9 cellular contexts compared by ENCODE assay signal in the genomic region with DNA sequence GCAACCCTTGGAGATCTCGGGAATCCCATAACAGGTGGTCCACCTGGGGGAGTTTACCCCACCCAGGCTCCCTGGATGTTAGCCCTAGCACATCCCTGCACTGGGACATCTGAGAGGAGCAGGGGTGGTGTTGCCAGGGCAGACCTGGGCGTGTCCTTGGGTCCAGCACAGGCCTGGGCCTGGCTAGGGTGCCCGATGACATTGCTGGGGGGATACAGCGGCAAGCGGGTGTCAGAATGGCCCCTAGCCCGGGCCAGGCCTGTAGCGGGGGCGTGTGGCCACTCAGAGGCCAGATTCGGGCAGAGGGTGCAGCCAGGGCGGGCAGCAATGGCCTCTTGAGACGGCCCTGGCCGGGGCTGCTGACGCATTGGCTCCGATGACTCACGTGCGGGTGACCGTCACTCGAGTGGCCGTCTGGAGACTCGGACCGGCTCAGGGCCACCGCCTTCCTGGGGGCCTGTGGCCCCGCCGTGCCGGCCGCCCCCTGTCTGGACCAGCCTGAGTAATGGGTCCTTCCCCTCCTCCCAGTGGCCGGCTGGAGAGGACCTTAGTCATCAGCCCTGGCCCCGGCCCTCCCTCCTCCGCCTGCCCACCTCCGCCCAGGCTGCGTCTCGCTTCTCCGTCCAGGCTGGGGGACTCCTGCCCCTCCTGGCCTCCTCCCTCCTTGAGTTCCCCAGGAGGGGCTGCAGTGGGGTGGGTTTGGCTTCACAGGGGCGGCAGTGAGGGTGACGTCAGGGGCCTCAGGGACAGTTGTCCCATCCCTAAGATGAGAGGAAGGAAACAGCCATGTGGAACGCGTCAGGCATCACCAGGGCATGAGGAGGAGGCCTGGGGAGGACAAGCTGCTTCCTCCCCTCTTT. TPM values are rescaled to one million over a fixed set of nuclear protein-coding genes. Genes with fewer than 3 reads are reported as not detected.
A peak's percentile ranks its signal among the peaks of the same experiment; 100 is the strongest.
DNase-seq lines count a peak whose midpoint lies in the region.
"Had no signal": no experiment of that assay in that cellular context is flagged by ENCODE, and none has a peak within 500 bp of the region (broad histone marks: within the 10 kb centered on the region; RNA-seq: fewer than 3 reads in every experiment).

No MANE protein-coding gene starts in this region.

- peak; percentile 91 for DNase-seq in RPMI7951 (ENCODE audit: low read depth)
- DNase-seq in glomerular visceral epithelial cell (ENCODE audit: extremely low spot score), result peak; percentile 78
- no peak for DNase-seq in T-helper 1 cell
- no peak for DNase-seq in stimulated activated CD4-positive, alpha-beta T cell treated with anti-CD3 and anti-CD28 coated beads, Interleukin-2, amount 100 ng/mL, for 48 hours
- DNase-seq in stimulated activated naive CD4-positive, alpha-beta T cell (lab: John Stamatoyannopoulos, UW), result no peak
- DNase-seq: activated CD8-positive, alpha-beta memory T cell treated with anti-CD3 and anti-CD28 coated beads, Interleukin-2, amount 50 U/mL, for 48 hours; NCI-H510A; stimulated activated CD4-positive, alpha-beta T cell treated with anti-CD3 and anti-CD28 coated beads, Interleukin-4, amount 100 ng/mL, for 24 hours had no signal

- peak overlapping the region; percentile 56 for H3K27ac ChIP-seq in temporal lobe (ENCODE audit: low read depth, low read length)

RNA-seq across cellular contexts. Expression of a gene that starts 23.2 kb away (rescaled TPM):
- 2.2 and 2.9 TPM in 2 replicates for total RNA-seq in RPMI7951 (2014; rRNA removed; shearing (Covaris generic))
- total RNA-seq in temporal lobe, result 13.3 TPM

RNA-seq across cellular contexts. Expression of a gene that starts 23.5 kb away (rescaled TPM):
- total RNA-seq in RPMI7951 (2014; rRNA removed; shearing (Covaris generic)), result 3.0 and 7.5 TPM in 2 replicates
- total RNA-seq in temporal lobe, result 8.6 TPM

RNA-seq across cellular contexts. Expression of a gene that starts 47.6 kb away (rescaled TPM):
- total RNA-seq in RPMI7951 (2014; rRNA removed; shearing (Covaris generic)), result not detected in 2 replicates
- 42.0 TPM for total RNA-seq in temporal lobe

RNA-seq across cellular contexts. Expression of a gene that starts 53.7 kb away (rescaled TPM):
- 2.0 and 2.8 TPM in 2 replicates for total RNA-seq in RPMI7951 (2014; rRNA removed; shearing (Covaris generic))
- 3.9 TPM for total RNA-seq in temporal lobe

Comparison
In these comparisons a context has a peak if more than half of its experiments do, and no peak if none do; other contexts are left out.
1. DNase-seq: peak in RPMI7951 (single experiment) and glomerular visceral epithelial cell (single experiment); none in T-helper 1 cell (0 of 5), stimulated activated CD4-positive, alpha-beta T cell treated with anti-CD3 and anti-CD28 coated beads, Interleukin-2, amount 100 ng/mL, for 48 hours (0 of 2) and stimulated activated naive CD4-positive, alpha-beta T cell (0 of 6).
2. RNA of a gene that starts 47.6 kb away (total RNA-seq): 42.0 TPM in temporal lobe (single experiment); not detected in RPMI7951; every median in the first group is over 10 times any median in the second.